In genomic region chr5:18394154-18394804, GRCh38 we compare ENCODE assay signal across 9 cellular contexts.
A peak's percentile ranks its signal among the peaks of the same experiment; 100 is the strongest.
DNase-seq lines count a peak whose midpoint lies in the region; ATAC-seq, FAIRE-seq and TF ChIP-seq lines count a peak whose summit lies in the region.
"Had no signal": no experiment of that assay in that cellular context is flagged by ENCODE, and none has a peak within 500 bp of the region (broad histone marks: within the 10 kb centered on the region; RNA-seq: fewer than 3 reads in every experiment).

No MANE protein-coding gene starts in this region.

- H3K79me2 ChIP-seq in Loucy (ENCODE audit: insufficient read depth, low read length): no peaks in the 10 kb centered on the region

- no peak overlapping the region for H3K4me2 ChIP-seq in Loucy (ENCODE audit: low read depth, low read length, poor library complexity, severe bottlenecking)

- no peaks in the 10 kb centered on the region for H4K20me1 ChIP-seq in Loucy (ENCODE audit: insufficient read depth, low read length, poor library complexity, severe bottlenecking)

- CTCF ChIA-PET in GM10248 (lab: Yijun Ruan, JAX): interaction anchor here (0.7 to 2.2 kb wide), 10 partner anchors 9 to 1214 kb away, joined by 3 to 9 read pairs (median 4); no protein-coding TSS in a partner anchor

- peak; percentile 92 for FAIRE-seq in H54 (lab: Jason Lieb, UNC)
- FAIRE-seq: colon had no signal

- no peaks in the 10 kb centered on the region for H3K9me3 Mint-ChIP-seq in activated T-helper 17 cell treated with anti-CD3 and anti-CD28 coated beads, Interleukin-2, amount 50 U/mL, for 72 hours

- H3K27ac ChIP-seq in brain microvascular endothelial cell: no peak overlapping the region

- no peaks in the 10 kb centered on the region for H3F3A ChIP-seq in Loucy (ENCODE audit: low read depth)

- H3K4me3 ChIP-seq in Loucy (ENCODE audit: low read length, poor library complexity, severe bottlenecking) (no peak overlapping the region), brain microvascular endothelial cell (ENCODE audit: low read depth, low read length) (no peak overlapping the region)

- H3K36me3 Mint-ChIP-seq in activated T-helper 17 cell treated with anti-CD3 and anti-CD28 coated beads, Interleukin-2, amount 50 U/mL, for 72 hours (ENCODE audit: low read depth): no peaks in the 10 kb centered on the region

- no peaks in the 10 kb centered on the region for H3K4me1 ChIP-seq in Loucy (ENCODE audit: insufficient read depth, low read length, poor library complexity, severe bottlenecking)

- no peak overlapping the region for H3K4me3 Mint-ChIP-seq in activated T-helper 17 cell treated with anti-CD3 and anti-CD28 coated beads, Interleukin-2, amount 50 U/mL, for 72 hours

- no peak for TF ChIP-seq POLR2A in H54 (IDR thresholded peaks at IDR 0.05; ENCODE audit: low read depth, low read length)

- no peaks in the 10 kb centered on the region for H3K4me1 Mint-ChIP-seq in activated T-helper 17 cell treated with anti-CD3 and anti-CD28 coated beads, Interleukin-2, amount 50 U/mL, for 72 hours

- TF ChIP-seq CTCF in GM10248 (IDR thresholded peaks at IDR 0.05; ENCODE audit: control extremely low read depth, extremely low read depth, low read depth, missing control alignments) (peak; percentile 91), Loucy (conservative IDR thresholded peaks at IDR 0.05; ENCODE audit: low read length) (peak; percentile 95), brain microvascular endothelial cell (IDR thresholded peaks at IDR 0.05; ENCODE audit: low read depth, low read length, missing control alignments) (peak; percentile 89)

- no peaks in the 10 kb centered on the region for H3K27me3 ChIP-seq in Loucy (ENCODE audit: insufficient read depth, low read length, poor library complexity, severe bottlenecking)
- no peaks in the 10 kb centered on the region for H3K27me3 ChIP-seq in brain microvascular endothelial cell (replicated peaks)

- peak; percentile 44 for DNase-seq in GM10248 (ENCODE audit: extremely low spot score)
- DNase-seq in H54 (ENCODE audit: insufficient read length, low spot score): peak; percentile 50
- DNase-seq in brain microvascular endothelial cell: peak; percentile 49
- peak; percentile 47 for DNase-seq in kidney glomerular epithelial cell (lab: John Stamatoyannopoulos, UW)
- peak in 2 of 3 experiments; percentile 9 to 33 for DNase-seq in stimulated activated CD4-positive, alpha-beta T cell treated with anti-CD3 and anti-CD28 coated beads, TNF-alpha, amount 100 ng/mL, for 24 hours (ENCODE audit: low read depth in 3 of 3)

- no peak overlapping the region for H3K27ac Mint-ChIP-seq in activated T-helper 17 cell treated with anti-CD3 and anti-CD28 coated beads, Interleukin-2, amount 50 U/mL, for 72 hours

- peak; percentile 84 for ATAC-seq in SK-N-SH treated with all-trans-retinoic acid at 6 μM for 48 hours
- no peak for ATAC-seq in activated T-helper 17 cell treated with anti-CD3 and anti-CD28 coated beads, Interleukin-2, amount 50 U/mL, for 72 hours (replicated peaks)

- H2AFZ ChIP-seq in Loucy (ENCODE audit: low read length): no peak overlapping the region

- H3K9ac ChIP-seq in Loucy (ENCODE audit: low read depth, low read length, poor library complexity, severe bottlenecking): no peak overlapping the region

- in situ Hi-C loops in brain microvascular endothelial cell (cut with HindIII; ENCODE audit: low pct_ligation_motif_present, low sequenced_read_pairs): no loop called here

- POLR2A ChIA-PET in GM10248 (lab: Yijun Ruan, JAX): no interaction called here

- H3K36me3 ChIP-seq in Loucy (ENCODE audit: insufficient read depth, low read length) (no peaks in the 10 kb centered on the region), brain microvascular endothelial cell (replicated peaks) (no peaks in the 10 kb centered on the region)

- H3K9me3 ChIP-seq in Loucy (ENCODE audit: insufficient read depth, low read depth, low read length): no peaks in the 10 kb centered on the region

- no peaks in the 10 kb centered on the region for H3K9me2 ChIP-seq in Loucy (replicated peaks; ENCODE audit: low read depth, low read length)

- H3K27me3 Mint-ChIP-seq in activated T-helper 17 cell treated with anti-CD3 and anti-CD28 coated beads, Interleukin-2, amount 50 U/mL, for 72 hours: no peaks in the 10 kb centered on the region

TF ChIP-seq in SK-N-SH treated with all-trans-retinoic acid at 6 μM for 48 hours, 23 proteins besides CTCF, POLR2A, EP300 and RAD21:
- TF ChIP-seq RARB (CRISPR knock-in tag; IDR thresholded peaks at IDR 0.05) (no peak), ZFP30 (CRISPR knock-in tag; IDR thresholded peaks at IDR 0.05) (no peak)
